In the genomic region with DNA sequence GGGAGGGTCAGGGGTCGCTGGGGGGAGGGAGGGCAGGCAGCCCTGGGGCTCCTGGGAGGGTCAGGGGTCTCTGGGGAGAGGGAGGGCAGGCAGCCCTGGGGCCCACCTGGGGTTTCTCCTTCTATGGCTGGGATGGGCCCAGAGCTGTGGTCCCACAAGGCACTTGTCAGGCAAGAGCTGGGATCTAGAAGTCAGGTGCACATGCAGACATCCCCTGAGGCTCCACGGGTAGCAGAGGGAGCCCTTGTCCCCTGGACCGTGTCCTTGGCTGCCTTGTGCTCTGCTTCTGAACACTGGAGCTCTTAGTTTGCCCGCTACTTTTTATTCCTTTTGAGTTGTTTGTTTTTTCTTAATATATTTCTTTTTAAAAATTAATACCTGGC, we compare ENCODE assay signal across 12 cellular contexts. TPM values are rescaled to one million over a fixed set of nuclear protein-coding genes. Genes with fewer than 3 reads are reported as not detected.
DNase-seq lines count a peak whose midpoint lies in the region; ATAC-seq and TF ChIP-seq lines count a peak whose summit lies in the region.
"Had no signal": no experiment of that assay in that cellular context is flagged by ENCODE, and none has a peak within 500 bp of the region (broad histone marks: within the 10 kb centered on the region; RNA-seq: fewer than 3 reads in every experiment).

No MANE protein-coding gene starts in this region.

- POLR2A ChIA-PET in Caco-2 (lab: Charles Lee) = interaction anchor here (0.7 to 1.5 kb wide), 3 partner anchors 46 to 1806 kb away, joined by 3 to 4 read pairs (median 4); no protein-coding TSS in a partner anchor

- no TSS peak for BruUV-seq in Caco-2 (replicated peaks; lab: Mats Ljungman, UMichigan)

- DNase-seq in Caco-2 = no peak
- DNase-seq in HuH-7.5 (ENCODE audit: low spot score) = peak; percentile 38
- DNase-seq in dorsolateral prefrontal cortex = no peak
- no peak for DNase-seq in nephron progenitor cell
- no peak for DNase-seq in amygdala (lab: John Stamatoyannopoulos, UW)
- no peak for DNase-seq in GM19238 (ENCODE audit: insufficient read length, low spot score)
- DNase-seq in gastrocnemius medialis = no peak
- DNase-seq: stimulated activated CD4-positive, alpha-beta T cell treated with anti-CD3 and anti-CD28 coated beads, Interleukin-4, amount 100 ng/mL, for 1 hour; thyroid gland had no signal

- H3K27me3 Mint-ChIP-seq in Caco-2 (ENCODE audit: insufficient read depth, unreplicated experiment) (no peaks in the 10 kb centered on the region), nephron progenitor cell (ENCODE audit: low read depth, poor library complexity) (no peaks in the 10 kb centered on the region)

- ATAC-seq in HG03439 (IDR thresholded peaks at IDR 0.05; ENCODE audit: unreplicated experiment) = no peak
- no peak for ATAC-seq in gastrocnemius medialis

- TF ChIP-seq CTCF in Caco-2 (IDR thresholded peaks at IDR 0.05; ENCODE audit: insufficient read depth in 1 of 2, low read depth in 1 of 2, low read length in 1 of 2, severe bottlenecking in 1 of 2, unreplicated experiment in 1 of 2) = no peak
- no peak for TF ChIP-seq CTCF in dorsolateral prefrontal cortex (IDR thresholded peaks at IDR 0.05 in 54 of 56, conservative IDR thresholded peaks at IDR 0.05 in 2 of 56; ENCODE audit: low read depth in 1 of 56, partially characterized antibody in 56 of 56)
- no peak for TF ChIP-seq CTCF in nephron progenitor cell (IDR thresholded peaks at IDR 0.05)
- TF ChIP-seq CTCF in gastrocnemius medialis (IDR thresholded peaks at IDR 0.05 in 4 of 5, conservative IDR thresholded peaks at IDR 0.05 in 1 of 5) = no peak

- H3K9me3 Mint-ChIP-seq in Caco-2 (ENCODE audit: unreplicated experiment) (no peaks in the 10 kb centered on the region), nephron progenitor cell (no peaks in the 10 kb centered on the region)
- H3K9me3 Mint-ChIP-seq: activated CD4-positive, alpha-beta T cell treated with anti-CD3 and anti-CD28 coated beads, Interleukin-2, amount 10 ng/mL, durations not matched to agents 7 days and 5 days had no signal

- H3K4me1 ChIP-seq in Caco-2 (peaks cover 31% of the 10 kb centered on the region), gastrocnemius medialis (peaks cover 12 to 21% of the 10 kb centered on the region in 2 donors)

- H3K27ac ChIP-seq in dorsolateral prefrontal cortex (peak overlapping the region in 5 of 59 donors; percentile 21 to 92 (median 38)), gastrocnemius medialis (no peak overlapping the region)
- H3K27ac ChIP-seq: adrenal gland, thyroid gland had no signal

- H3K4me3 Mint-ChIP-seq in Caco-2 (ENCODE audit: unreplicated experiment) (peak overlapping the region; percentile 70), nephron progenitor cell (peak overlapping the region; percentile 79)

- H3K4me1 Mint-ChIP-seq in Caco-2 (ENCODE audit: low read depth, unreplicated experiment) = peaks cover 3% of the 10 kb centered on the region
- peaks cover 31% of the 10 kb centered on the region for H3K4me1 Mint-ChIP-seq in nephron progenitor cell

- 0 out of 2 replicates have a peak, but pooled peaks cover 2% of the 10 kb centered on the region for H3K27me3 ChIP-seq in Caco-2 (replicated peaks; ENCODE audit: control insufficient read depth, insufficient read depth, low read length)
- H3K27me3 ChIP-seq in dorsolateral prefrontal cortex = peaks cover 0 to 12% (median 0%) of the 10 kb centered on the region in 45 donors
- peaks cover 46 to 53% (median 46%) of the 10 kb centered on the region in 3 donors for H3K27me3 ChIP-seq in gastrocnemius medialis
- H3K27me3 ChIP-seq: adrenal gland had no signal

- H3K36me3 ChIP-seq in Caco-2 (ENCODE audit: control insufficient read depth, insufficient read depth, low read length) (no peaks in the 10 kb centered on the region), gastrocnemius medialis (no peaks in the 10 kb centered on the region)
- H3K36me3 ChIP-seq: adrenal gland, thyroid gland had no signal

- H3K36me3 Mint-ChIP-seq in Caco-2 (ENCODE audit: insufficient read depth, unreplicated experiment) (peaks cover 22% of the 10 kb centered on the region), nephron progenitor cell (ENCODE audit: low read depth) (peaks cover 9% of the 10 kb centered on the region)

- in situ Hi-C loops in gastrocnemius medialis (cut with MboI; ENCODE audit: low sequenced_read_pairs in 4 of 4) = no loop called here

- CTCF ChIA-PET in Caco-2 (lab: Charles Lee) = interaction anchor here (0.7 kb wide), 1 partner anchor 186 kb away, joined by 3 read pairs; no protein-coding TSS in a partner anchor

- intact Hi-C loops in Caco-2 (cut with micrococcal nuclease; ENCODE audit: unreplicated experiment) (loop anchor here (10.0 kb wide), 1 partner anchor 100 kb away; a partner anchor contains a TSS), dorsolateral prefrontal cortex (cut with DNase I) (no loop called here), gastrocnemius medialis (cut with DNase I; ENCODE audit: low total_unique reads) (no loop called here)

- TF ChIP-seq POLR2A in gastrocnemius medialis (IDR thresholded peaks at IDR 0.05) = no peak

- no peak overlapping the region for H3K4me3 ChIP-seq in Caco-2 (ENCODE audit: low read depth, low read length)
- peak overlapping the region in 54 of 59 donors; percentile 13 to 81 (median 72) for H3K4me3 ChIP-seq in dorsolateral prefrontal cortex
- H3K4me3 ChIP-seq in gastrocnemius medialis = no peak overlapping the region

- H3K9me3 ChIP-seq in Caco-2 (no peaks in the 10 kb centered on the region), gastrocnemius medialis (no peaks in the 10 kb centered on the region)
- H3K9me3 ChIP-seq: adrenal gland, thyroid gland had no signal

- no peak overlapping the region for H3K27ac Mint-ChIP-seq in Caco-2 (ENCODE audit: unreplicated experiment)
- H3K27ac Mint-ChIP-seq in nephron progenitor cell = no peak overlapping the region
- H3K27ac Mint-ChIP-seq: activated CD4-positive, alpha-beta T cell treated with anti-CD3 and anti-CD28 coated beads, Interleukin-2, amount 10 ng/mL, durations not matched to agents 7 days and 5 days had no signal

RNA-seq across cellular contexts. Expression of a gene that starts 1.8 kb away (rescaled TPM):
- total RNA-seq in Caco-2 (2022) (31.3 and 37.5 TPM in 2 replicates), dorsolateral prefrontal cortex (100 to 1,000 TPM in 118 of 120 experiments, 10 to 100 TPM in 2; 84.2 to 380 (median 212) TPM), gastrocnemius medialis (1 to 10 TPM in 1 of 4 donors, not detected in 3; 1.1 TPM)

RNA-seq across cellular contexts. Expression of a gene that starts 6.3 kb away (rescaled TPM):
- 5.6 and 6.5 TPM in 2 replicates for total RNA-seq in Caco-2 (2022)
- total RNA-seq in dorsolateral prefrontal cortex = 10 to 100 TPM in 21 of 120 experiments, 1 to 10 TPM in 99; 3.8 to 24.0 (median 7.3) TPM
- 1 to 10 TPM in 2 of 4 donors, under 1 TPM in 2; 0.33 to 1.8 (median 0.92) TPM for total RNA-seq in gastrocnemius medialis

RNA-seq across cellular contexts. Expression of a gene that starts 23.6 kb away (rescaled TPM):
- total RNA-seq in Caco-2 (2022) = 132 and 145 TPM in 2 replicates
- 100 to 1,000 TPM in 99 of 120 experiments, 10 to 100 TPM in 21; 81.6 to 155 (median 110) TPM for total RNA-seq in dorsolateral prefrontal cortex
- 100 to 1,000 TPM in 1 of 4 donors, 10 to 100 TPM in 3; 33.1 to 112 (median 51.4) TPM for total RNA-seq in gastrocnemius medialis

RNA-seq across cellular contexts. Expression of a gene that starts 51.5 kb away (rescaled TPM):
- total RNA-seq in Caco-2 (2022) (196 and 244 TPM in 2 replicates), dorsolateral prefrontal cortex (100 to 1,000 TPM; 172 to 346 (median 233) TPM), gastrocnemius medialis (100 to 1,000 TPM in 1 of 4 donors, 10 to 100 TPM in 3; 68.9 to 110 (median 85.7) TPM)

Comparison
In these comparisons a context has a peak if more than half of its experiments do, and no peak if none do; other contexts are left out.
1. H3K4me3 ChIP-seq: peak in dorsolateral prefrontal cortex (54 of 59); none in Caco-2 (single experiment) and gastrocnemius medialis (0 of 4).
2. RNA of a gene that starts 1.8 kb away (total RNA-seq): 84.2 to 380 TPM in dorsolateral prefrontal cortex and 31.3 to 37.5 TPM in Caco-2; 1.1 TPM in gastrocnemius medialis; every median in the first group is over 10 times any median in the second.